7 cellular contexts compared by ENCODE assay signal in the genomic region with DNA sequence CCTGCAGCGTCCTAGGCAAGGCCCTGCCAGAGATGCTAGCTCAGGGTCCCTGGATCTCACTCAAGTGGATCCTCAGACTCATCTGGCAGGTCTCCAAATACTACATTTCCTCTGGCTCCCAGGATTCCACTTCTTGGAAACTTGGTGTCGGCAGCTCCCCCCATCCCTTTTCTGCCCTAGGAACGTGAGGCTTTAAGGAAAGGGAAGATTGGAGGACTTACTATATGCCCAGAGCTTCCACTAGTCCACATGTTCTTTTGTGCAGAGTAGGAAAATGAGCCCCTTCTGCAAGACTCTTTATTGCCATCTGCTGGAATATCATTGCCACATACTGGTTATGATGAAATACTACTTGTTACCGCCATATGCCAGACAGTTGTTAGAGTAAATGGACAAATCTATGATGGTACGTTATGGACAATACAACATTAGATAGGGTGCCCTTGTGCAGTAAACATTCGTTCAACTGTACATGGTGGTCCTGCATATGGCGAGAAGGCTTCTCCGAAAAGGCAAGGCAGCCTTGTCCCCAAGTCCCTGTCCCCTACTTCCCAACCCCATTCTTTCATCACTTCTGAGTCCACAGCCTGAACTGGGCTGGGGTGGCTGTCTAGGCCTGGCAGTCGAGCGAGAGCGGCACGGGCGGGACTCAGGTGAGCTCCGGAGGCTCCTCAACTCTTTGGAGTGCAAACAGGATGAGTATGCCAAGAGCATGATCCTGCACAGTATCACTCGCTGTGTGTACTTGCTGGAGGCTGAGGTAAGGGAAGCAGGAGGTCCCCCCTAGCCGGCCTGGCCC. TPM values are rescaled to one million over a fixed set of nuclear protein-coding genes. Genes with fewer than 3 reads are reported as not detected.
DNase-seq lines count a peak whose midpoint lies in the region; ATAC-seq and TF ChIP-seq lines count a peak whose summit lies in the region.

No MANE protein-coding gene starts in this region.

- ATAC-seq in GM19467 (IDR thresholded peaks at IDR 0.05; ENCODE audit: unreplicated experiment) = no peak

- H3K9me2 ChIP-seq in OCI-LY7 (ENCODE audit: insufficient read depth, low read length) = no peaks in the 10 kb centered on the region

- H3K4me3 ChIP-seq in GM06990 (replicated peaks; ENCODE audit: low read depth, low read length) = no peak overlapping the region
- H3K4me3 ChIP-seq in OCI-LY7 (ENCODE audit: low read depth, low read length, poor library complexity, severe bottlenecking) = peak overlapping the region; percentile 49
- no peak overlapping the region for H3K4me3 ChIP-seq in kidney epithelial cell (ENCODE audit: low read depth, low read length)
- no peak overlapping the region for H3K4me3 ChIP-seq in suprapubic skin

- no peaks in the 10 kb centered on the region for H3K79me2 ChIP-seq in OCI-LY7 (ENCODE audit: insufficient read depth, low read depth, low read length)

- H3K27me3 ChIP-seq in GM06990 (replicated peaks; ENCODE audit: control insufficient read depth, insufficient read depth, low read length) (no peaks in the 10 kb centered on the region), kidney epithelial cell (ENCODE audit: control insufficient read depth, insufficient read depth, low read length) (no peaks in the 10 kb centered on the region), suprapubic skin (no peaks in the 10 kb centered on the region)

- H3K9me3 Mint-ChIP-seq in brain = no peaks in the 10 kb centered on the region

- H3K36me3 ChIP-seq in GM06990 (ENCODE audit: control insufficient read depth, insufficient read depth, low read length) = no peaks in the 10 kb centered on the region
- H3K36me3 ChIP-seq in OCI-LY7 (ENCODE audit: insufficient read depth, low read length) = no peaks in the 10 kb centered on the region
- H3K36me3 ChIP-seq in kidney epithelial cell (ENCODE audit: control insufficient read depth, insufficient read depth, low read length) = no peaks in the 10 kb centered on the region
- H3K36me3 ChIP-seq in suprapubic skin = no peaks in the 10 kb centered on the region

- H3K4me3 Mint-ChIP-seq in brain = peak overlapping the region; percentile 55 to 81 (median 61)

- TF ChIP-seq POLR2A in suprapubic skin (IDR thresholded peaks at IDR 0.05) = no peak

- H3K36me3 Mint-ChIP-seq in brain = no peaks in the 10 kb centered on the region

- intact Hi-C loops in OCI-LY7 (cut with micrococcal nuclease; ENCODE audit: unreplicated experiment) = loop anchor here (1.0 kb wide), 1 partner anchor 215 kb away; no protein-coding TSS in a partner anchor

- peak overlapping the region; percentile 63 for H3K4me2 ChIP-seq in OCI-LY7 (ENCODE audit: low read length)

- H3K4me1 Mint-ChIP-seq in brain = peaks cover 52% of the 10 kb centered on the region

- H3K9me3 ChIP-seq in OCI-LY7 (ENCODE audit: low read length) (no peaks in the 10 kb centered on the region), suprapubic skin (no peaks in the 10 kb centered on the region)

- CTCF ChIA-PET in OCI-LY7 (lab: Charles Lee; ENCODE audit: unreplicated experiment) = interaction anchor here (0.6 to 1.5 kb wide), 8 partner anchors 17 to 412 kb away, joined by 3 to 8 read pairs (median 4); no protein-coding TSS in a partner anchor

- BruUV-seq in OCI-LY7 (replicated peaks; lab: Mats Ljungman, UMichigan) = no TSS peak

- WGBS in suprapubic skin = 45% methylated on average over 9 of the region's 16 CpGs

- H3K27ac ChIP-seq in OCI-LY7 (ENCODE audit: low read depth, low read length, poor library complexity, severe bottlenecking) (peak overlapping the region; percentile 12), suprapubic skin (no peak overlapping the region)

- TF ChIP-seq CTCF in GM06990 (IDR thresholded peaks at IDR 0.05; ENCODE audit: insufficient read depth, low read length, poor library complexity, severe bottlenecking) = peak; percentile 70
- peak; percentile 96 for TF ChIP-seq CTCF in OCI-LY7 (conservative IDR thresholded peaks at IDR 0.05; ENCODE audit: low read length)
- peak; percentile 85 to 90 for TF ChIP-seq CTCF in brain (conservative IDR thresholded peaks at IDR 0.05)
- TF ChIP-seq CTCF in kidney epithelial cell (IDR thresholded peaks at IDR 0.05; ENCODE audit: insufficient read depth, low read length, poor library complexity, severe bottlenecking) = peak; percentile 68
- peak; percentile 75 to 88 for TF ChIP-seq CTCF in suprapubic skin (IDR thresholded peaks at IDR 0.05)

- no peaks in the 10 kb centered on the region for H4K20me1 ChIP-seq in OCI-LY7 (ENCODE audit: insufficient read depth, low read length)

- POLR2A ChIA-PET in OCI-LY7 (lab: Charles Lee) = interaction anchor here (0.5 to 1.2 kb wide), 4 partner anchors 143 to 1170 kb away, joined by 3 to 4 read pairs (median 3); no protein-coding TSS in a partner anchor

- H3K4me1 ChIP-seq in OCI-LY7 (ENCODE audit: insufficient read depth, low read length, poor library complexity, severe bottlenecking) = peaks cover 36% of the 10 kb centered on the region
- peaks cover 46% of the 10 kb centered on the region for H3K4me1 ChIP-seq in suprapubic skin

- H3K27me3 Mint-ChIP-seq in brain = peaks cover 2% of the 10 kb centered on the region

- TF ChIP-seq EP300 in suprapubic skin (IDR thresholded peaks at IDR 0.05) = no peak

- DNase-seq in GM06990 (ENCODE audit: extremely low read depth, insufficient read length) = no peak
- DNase-seq in LoVo (ENCODE audit: low spot score) = peak; percentile 67
- DNase-seq in OCI-LY7 (ENCODE audit: low spot score) = peak; percentile 91
- DNase-seq in kidney epithelial cell (ENCODE audit: low read depth) = no peak
- DNase-seq in suprapubic skin (ENCODE audit: low spot score in 2 of 2) = no peak

- H3K27ac Mint-ChIP-seq in brain = peak overlapping the region; percentile 81 to 97 (median 93)

- peak overlapping the region; percentile 90 for H2AFZ ChIP-seq in OCI-LY7 (ENCODE audit: low read length)

RNA-seq across cellular contexts. Expression of a gene that starts 0.8 kb away (rescaled TPM):
- total RNA-seq in OCI-LY7 (2014; rRNA removed; shearing (Covaris generic)) = 3.4 and 3.7 TPM in 2 replicates
- total RNA-seq in OCI-LY7 (2022) = 4.4 and 4.9 TPM in 2 replicates
- polyA plus RNA-seq in brain (ENCODE audit: insufficient read depth, low read depth, low replicate concordance) = 0.68 TPM
- total RNA-seq in kidney epithelial cell = 0.29 TPM in 1 of 2 replicates, not detected in the other
- total RNA-seq in suprapubic skin = 1 to 10 TPM in 1 of 4 donors, under 1 TPM in 2, not detected in 1; 0.53 to 1.2 (median 0.55) TPM

RNA-seq across cellular contexts. Expression of a gene that starts 38.8 kb away (rescaled TPM):
- total RNA-seq in OCI-LY7 (2014; rRNA removed; shearing (Covaris generic)) = not detected in 2 replicates
- total RNA-seq in OCI-LY7 (2022) = not detected in 2 replicates
- polyA plus RNA-seq in brain (ENCODE audit: insufficient read depth, low read depth, low replicate concordance) = 2.3 TPM
- not detected in 2 replicates for total RNA-seq in kidney epithelial cell
- total RNA-seq in suprapubic skin = not detected

RNA-seq across cellular contexts. Expression of a gene that starts 43.2 kb away (rescaled TPM):
- total RNA-seq in OCI-LY7 (2014; rRNA removed; shearing (Covaris generic)) = not detected in 2 replicates
- not detected in 2 replicates for total RNA-seq in OCI-LY7 (2022)
- polyA plus RNA-seq in brain (ENCODE audit: insufficient read depth, low read depth, low replicate concordance) = not detected
- total RNA-seq in kidney epithelial cell = not detected in 2 replicates
- total RNA-seq in suprapubic skin = not detected

RNA-seq across cellular contexts. Expression of a gene that starts 48.9 kb away (rescaled TPM):
- 42.5 and 43.2 TPM in 2 replicates for total RNA-seq in OCI-LY7 (2014; rRNA removed; shearing (Covaris generic))
- total RNA-seq in OCI-LY7 (2022) (79.1 and 81.4 TPM in 2 replicates), kidney epithelial cell (9.7 and 10.4 TPM in 2 replicates), suprapubic skin (100 to 1,000 TPM; 198 to 321 (median 244) TPM)
- polyA plus RNA-seq in brain (ENCODE audit: insufficient read depth, low read depth, low replicate concordance) = 20.2 TPM

RNA-seq across cellular contexts. Expression of a gene that starts 59.5 kb away (rescaled TPM):
- total RNA-seq in OCI-LY7 (2014; rRNA removed; shearing (Covaris generic)) = not detected in 2 replicates
- not detected in 2 replicates for total RNA-seq in OCI-LY7 (2022)
- polyA plus RNA-seq in brain (ENCODE audit: insufficient read depth, low read depth, low replicate concordance) = not detected
- not detected in 2 replicates for total RNA-seq in kidney epithelial cell
- not detected for total RNA-seq in suprapubic skin

Comparison
In these comparisons a context has a peak if more than half of its experiments do, and no peak if none do; other contexts are left out.
1. DNase-seq: peak in LoVo (single experiment) and OCI-LY7 (single experiment); none in GM06990 (single experiment), kidney epithelial cell (single experiment) and suprapubic skin (0 of 2).
2. Peak in every context shown above with its lines, with median percentiles within 50 percentile points of each other: CTCF ChIP-seq.